2 cellular contexts compared by ENCODE assay signal in genomic region chr15:80003171-80003570, GRCh38.
TF ChIP-seq lines count a peak whose summit lies in the region.

No MANE protein-coding gene starts in this region.

TF ChIP-seq in GM23338, 12 proteins besides CTCF, POLR2A, EP300 and RAD21 (continued from another document):
- no peak for TF ChIP-seq CREB1 (CRISPR knock-in tag; IDR thresholded peaks at IDR 0.05; ENCODE audit: low read depth)
- no peak for TF ChIP-seq ZNF114 (CRISPR knock-in tag; IDR thresholded peaks at IDR 0.05)
- no peak for TF ChIP-seq REST (IDR thresholded peaks at IDR 0.05; ENCODE audit: unreplicated experiment)
- TF ChIP-seq STAT1 (IDR thresholded peaks at IDR 0.05; ENCODE audit: unreplicated experiment), result no peak
- TF ChIP-seq, protein P1, sequence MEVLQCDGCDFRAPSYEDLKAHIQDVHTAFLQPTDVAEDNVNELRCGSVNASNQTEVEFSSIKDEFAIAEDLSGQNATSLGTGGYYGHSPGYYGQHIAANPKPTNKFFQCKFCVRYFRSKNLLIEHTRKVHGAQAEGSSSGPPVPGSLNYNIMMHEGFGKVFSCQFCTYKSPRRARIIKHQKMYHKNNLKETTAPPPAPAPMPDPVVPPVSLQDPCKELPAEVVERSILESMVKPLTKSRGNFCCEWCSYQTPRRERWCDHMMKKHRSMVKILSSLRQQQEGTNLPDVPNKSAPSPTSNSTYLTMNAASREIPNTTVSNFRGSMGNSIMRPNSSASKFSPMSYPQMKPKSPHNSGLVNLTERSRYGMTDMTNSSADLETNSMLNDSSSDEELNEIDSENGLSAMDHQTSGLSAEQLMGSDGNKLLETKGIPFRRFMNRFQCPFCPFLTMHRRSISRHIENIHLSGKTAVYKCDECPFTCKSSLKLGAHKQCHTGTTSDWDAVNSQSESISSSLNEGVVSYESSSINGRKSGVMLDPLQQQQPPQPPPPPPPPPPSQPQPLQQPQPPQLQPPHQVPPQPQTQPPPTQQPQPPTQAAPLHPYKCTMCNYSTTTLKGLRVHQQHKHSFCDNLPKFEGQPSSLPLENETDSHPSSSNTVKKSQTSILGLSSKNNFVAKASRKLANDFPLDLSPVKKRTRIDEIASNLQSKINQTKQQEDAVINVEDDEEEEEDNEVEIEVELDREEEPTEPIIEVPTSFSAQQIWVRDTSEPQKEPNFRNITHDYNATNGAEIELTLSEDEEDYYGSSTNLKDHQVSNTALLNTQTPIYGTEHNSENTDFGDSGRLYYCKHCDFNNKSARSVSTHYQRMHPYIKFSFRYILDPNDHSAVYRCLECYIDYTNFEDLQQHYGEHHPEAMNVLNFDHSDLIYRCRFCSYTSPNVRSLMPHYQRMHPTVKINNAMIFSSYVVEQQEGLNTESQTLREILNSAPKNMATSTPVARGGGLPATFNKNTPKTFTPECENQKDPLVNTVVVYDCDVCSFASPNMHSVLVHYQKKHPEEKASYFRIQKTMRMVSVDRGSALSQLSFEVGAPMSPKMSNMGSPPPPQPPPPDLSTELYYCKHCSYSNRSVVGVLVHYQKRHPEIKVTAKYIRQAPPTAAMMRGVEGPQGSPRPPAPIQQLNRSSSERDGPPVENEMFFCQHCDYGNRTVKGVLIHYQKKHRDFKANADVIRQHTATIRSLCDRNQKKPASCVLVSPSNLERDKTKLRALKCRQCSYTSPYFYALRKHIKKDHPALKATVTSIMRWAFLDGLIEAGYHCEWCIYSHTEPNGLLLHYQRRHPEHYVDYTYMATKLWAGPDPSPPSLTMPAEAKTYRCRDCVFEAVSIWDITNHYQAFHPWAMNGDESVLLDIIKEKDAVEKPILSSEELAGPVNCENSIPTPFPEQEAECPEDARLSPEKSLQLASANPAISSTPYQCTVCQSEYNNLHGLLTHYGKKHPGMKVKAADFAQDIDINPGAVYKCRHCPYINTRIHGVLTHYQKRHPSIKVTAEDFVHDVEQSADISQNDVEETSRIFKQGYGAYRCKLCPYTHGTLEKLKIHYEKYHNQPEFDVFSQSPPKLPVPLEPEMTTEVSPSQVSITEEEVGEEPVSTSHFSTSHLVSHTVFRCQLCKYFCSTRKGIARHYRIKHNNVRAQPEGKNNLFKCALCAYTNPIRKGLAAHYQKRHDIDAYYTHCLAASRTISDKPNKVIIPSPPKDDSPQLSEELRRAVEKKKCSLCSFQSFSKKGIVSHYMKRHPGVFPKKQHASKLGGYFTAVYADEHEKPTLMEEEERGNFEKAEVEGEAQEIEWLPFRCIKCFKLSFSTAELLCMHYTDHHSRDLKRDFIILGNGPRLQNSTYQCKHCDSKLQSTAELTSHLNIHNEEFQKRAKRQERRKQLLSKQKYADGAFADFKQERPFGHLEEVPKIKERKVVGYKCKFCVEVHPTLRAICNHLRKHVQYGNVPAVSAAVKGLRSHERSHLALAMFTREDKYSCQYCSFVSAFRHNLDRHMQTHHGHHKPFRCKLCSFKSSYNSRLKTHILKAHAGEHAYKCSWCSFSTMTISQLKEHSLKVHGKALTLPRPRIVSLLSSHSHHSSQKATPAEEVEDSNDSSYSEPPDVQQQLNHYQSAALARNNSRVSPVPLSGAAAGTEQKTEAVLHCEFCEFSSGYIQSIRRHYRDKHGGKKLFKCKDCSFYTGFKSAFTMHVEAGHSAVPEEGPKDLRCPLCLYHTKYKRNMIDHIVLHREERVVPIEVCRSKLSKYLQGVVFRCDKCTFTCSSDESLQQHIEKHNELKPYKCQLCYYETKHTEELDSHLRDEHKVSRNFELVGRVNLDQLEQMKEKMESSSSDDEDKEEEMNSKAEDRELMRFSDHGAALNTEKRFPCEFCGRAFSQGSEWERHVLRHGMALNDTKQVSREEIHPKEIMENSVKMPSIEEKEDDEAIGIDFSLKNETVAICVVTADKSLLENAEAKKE (CRISPR knock-in tag; IDR thresholded peaks at IDR 0.05), result no peak
- TF ChIP-seq, protein P2, sequence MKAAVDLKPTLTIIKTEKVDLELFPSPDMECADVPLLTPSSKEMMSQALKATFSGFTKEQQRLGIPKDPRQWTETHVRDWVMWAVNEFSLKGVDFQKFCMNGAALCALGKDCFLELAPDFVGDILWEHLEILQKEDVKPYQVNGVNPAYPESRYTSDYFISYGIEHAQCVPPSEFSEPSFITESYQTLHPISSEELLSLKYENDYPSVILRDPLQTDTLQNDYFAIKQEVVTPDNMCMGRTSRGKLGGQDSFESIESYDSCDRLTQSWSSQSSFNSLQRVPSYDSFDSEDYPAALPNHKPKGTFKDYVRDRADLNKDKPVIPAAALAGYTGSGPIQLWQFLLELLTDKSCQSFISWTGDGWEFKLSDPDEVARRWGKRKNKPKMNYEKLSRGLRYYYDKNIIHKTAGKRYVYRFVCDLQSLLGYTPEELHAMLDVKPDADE (IDR thresholded peaks at IDR 0.05), result no peak

TF ChIP-seq in WTC11, 78 proteins besides CTCF, POLR2A, EP300 and RAD21 (continued from another document):
- TF ChIP-seq ERG (CRISPR knock-in tag; IDR thresholded peaks at IDR 0.05), result no peak
- TF ChIP-seq, protein P3, sequence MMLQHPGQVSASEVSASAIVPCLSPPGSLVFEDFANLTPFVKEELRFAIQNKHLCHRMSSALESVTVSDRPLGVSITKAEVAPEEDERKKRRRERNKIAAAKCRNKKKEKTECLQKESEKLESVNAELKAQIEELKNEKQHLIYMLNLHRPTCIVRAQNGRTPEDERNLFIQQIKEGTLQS (CRISPR knock-in tag; conservative IDR thresholded peaks at IDR 0.05), result no peak
TF ChIP-seq in WTC11: peak in this region for 1.
